Comparison of ENCODE assay signal across 14 cellular contexts in the genomic region with DNA sequence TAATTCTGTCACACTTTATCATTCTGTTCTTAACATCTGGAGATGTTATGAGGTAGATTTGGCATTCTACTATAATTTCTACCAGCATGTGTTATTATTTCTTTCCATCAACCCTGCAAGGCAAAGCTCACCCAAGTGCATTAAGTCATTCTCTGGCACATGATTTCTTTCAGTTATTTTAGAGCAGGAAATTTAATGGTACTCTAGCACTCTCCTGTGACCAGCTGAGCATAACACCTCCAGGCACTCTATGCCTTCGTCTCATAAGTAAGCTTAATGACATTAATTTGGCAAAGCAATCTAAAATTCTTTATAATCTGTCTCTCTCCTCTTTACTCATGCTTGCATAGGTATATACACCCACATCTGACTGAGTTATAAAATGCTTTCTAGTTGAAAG.
DNase-seq lines count a peak whose midpoint lies in the region; ATAC-seq, FAIRE-seq and TF ChIP-seq lines count a peak whose summit lies in the region.
"Had no signal": no experiment of that assay in that cellular context is flagged by ENCODE, and none has a peak within 500 bp of the region (broad histone marks: within the 10 kb centered on the region; RNA-seq: fewer than 3 reads in every experiment).

No MANE protein-coding gene starts in this region.

- no peak for ATAC-seq in right lobe of liver
- ATAC-seq in GM18870 (IDR thresholded peaks at IDR 0.05; ENCODE audit: unreplicated experiment) = no peak
- ATAC-seq in HG03469 (IDR thresholded peaks at IDR 0.05; ENCODE audit: unreplicated experiment) = no peak
- ATAC-seq: activated T-cell treated with anti-CD3 and anti-CD28 coated beads, Interleukin-2, amount 50 U/mL, for 72 hours; left colon; naive thymus-derived CD8-positive, alpha-beta T cell had no signal

- no peaks in the 10 kb centered on the region for H3F3A ChIP-seq in Loucy (ENCODE audit: low read depth)

- H4K20me1 ChIP-seq in Loucy (ENCODE audit: insufficient read depth, low read length, poor library complexity, severe bottlenecking) = no peaks in the 10 kb centered on the region

- H3K27me3 ChIP-seq in Loucy (ENCODE audit: insufficient read depth, low read length, poor library complexity, severe bottlenecking) = no peaks in the 10 kb centered on the region
- no peaks in the 10 kb centered on the region for H3K27me3 ChIP-seq in right lobe of liver
- H3K27me3 ChIP-seq: suprapubic skin had no signal

- no peak for TF ChIP-seq POLR2A in right lobe of liver (IDR thresholded peaks at IDR 0.05)

- FAIRE-seq in D721Med (lab: Jason Lieb, UNC) = no peak

- intact Hi-C loops in right lobe of liver (cut with DNase I) = no loop called here

- H3K36me3 ChIP-seq in Loucy (ENCODE audit: insufficient read depth, low read length) = no peaks in the 10 kb centered on the region
- no peaks in the 10 kb centered on the region for H3K36me3 ChIP-seq in right lobe of liver
- H3K36me3 ChIP-seq: suprapubic skin had no signal

- no peak overlapping the region for H3K4me2 ChIP-seq in Loucy (ENCODE audit: low read depth, low read length, poor library complexity, severe bottlenecking)

- no peak overlapping the region for H3K27ac ChIP-seq in right lobe of liver
- H3K27ac ChIP-seq: suprapubic skin had no signal

- H3K9me3 ChIP-seq in Loucy (ENCODE audit: insufficient read depth, low read depth, low read length) = no peaks in the 10 kb centered on the region
- H3K9me3 ChIP-seq in right lobe of liver = no peaks in the 10 kb centered on the region
- H3K9me3 ChIP-seq: suprapubic skin had no signal

- TF ChIP-seq CTCF in D721Med (IDR thresholded peaks at IDR 0.05; ENCODE audit: insufficient read depth, missing control alignments) = peak; percentile 58
- TF ChIP-seq CTCF in Loucy (conservative IDR thresholded peaks at IDR 0.05; ENCODE audit: low read length) = 0 out of 2 replicates have a peak, but pooled peaks have one; percentile 13
- no peak for TF ChIP-seq CTCF in right lobe of liver (IDR thresholded peaks at IDR 0.05)

- H3K79me2 ChIP-seq in Loucy (ENCODE audit: insufficient read depth, low read length) = no peaks in the 10 kb centered on the region

- no peaks in the 10 kb centered on the region for H3K4me1 ChIP-seq in Loucy (ENCODE audit: insufficient read depth, low read length, poor library complexity, severe bottlenecking)
- no peaks in the 10 kb centered on the region for H3K4me1 ChIP-seq in right lobe of liver

- H2AFZ ChIP-seq in Loucy (ENCODE audit: low read length) = no peak overlapping the region

- 13% methylated on average over 1 of the region's 1 CpG for WGBS in right lobe of liver (ENCODE audit: insufficient coverage, low coverage, low lambda C conversion rate, missing lambda C conversion rate)

- H3K9me2 ChIP-seq in Loucy (replicated peaks; ENCODE audit: low read depth, low read length) = no peaks in the 10 kb centered on the region

- no peak for DNase-seq in D721Med (ENCODE audit: insufficient read length, low spot score)
- peak; percentile 7 for DNase-seq in OCI-M1 (lab: John Stamatoyannopoulos, UW)
- DNase-seq in foreskin melanocyte = peak; percentile 10
- no peak for DNase-seq in right lobe of liver
- DNase-seq in MV-4-11 (lab: John Stamatoyannopoulos, UW) = no peak
- DNase-seq: activated CD4-positive, alpha-beta T cell treated with anti-CD3 and anti-CD28 coated beads for 48 hours; activated T-cell treated with anti-CD3 and anti-CD28 coated beads, Interleukin-2, amount 50 U/mL, for 72 hours; aorta; left colon; naive thymus-derived CD8-positive, alpha-beta T cell had no signal

- no peak overlapping the region for H3K9ac ChIP-seq in Loucy (ENCODE audit: low read depth, low read length, poor library complexity, severe bottlenecking)

- H3K4me3 ChIP-seq in Loucy (ENCODE audit: low read length, poor library complexity, severe bottlenecking) = no peak overlapping the region
- no peak overlapping the region for H3K4me3 ChIP-seq in right lobe of liver
- H3K4me3 ChIP-seq: suprapubic skin had no signal

Comparison
In these comparisons a context has a peak if more than half of its experiments do, and no peak if none do; other contexts are left out.
1. DNase-seq: peak in OCI-M1 (single experiment) and foreskin melanocyte (single experiment); none in D721Med (single experiment), right lobe of liver (0 of 3) and MV-4-11 (single experiment).
2. CTCF ChIP-seq: peak in D721Med (single experiment) and Loucy (single experiment); none in right lobe of liver (0 of 4).